In genomic region chr11:65418431-65418680, GRCh38 we compare ENCODE assay signal across 1 cellular context.
TF ChIP-seq lines count a peak whose summit lies in the region.

No MANE protein-coding gene starts in this region.

TF ChIP-seq in GM23338, 12 proteins besides CTCF, POLR2A, EP300 and RAD21 (continued from another document):
- TF ChIP-seq ZNF462 (CRISPR knock-in tag; IDR thresholded peaks at IDR 0.05) (no peak), JUNB (IDR thresholded peaks at IDR 0.05; ENCODE audit: unreplicated experiment) (no peak), REST (IDR thresholded peaks at IDR 0.05; ENCODE audit: unreplicated experiment) (no peak), ZNF331 (CRISPR knock-in tag; IDR thresholded peaks at IDR 0.05; ENCODE audit: low read depth) (no peak)
